8 cellular contexts compared by ENCODE assay signal in the genomic region with DNA sequence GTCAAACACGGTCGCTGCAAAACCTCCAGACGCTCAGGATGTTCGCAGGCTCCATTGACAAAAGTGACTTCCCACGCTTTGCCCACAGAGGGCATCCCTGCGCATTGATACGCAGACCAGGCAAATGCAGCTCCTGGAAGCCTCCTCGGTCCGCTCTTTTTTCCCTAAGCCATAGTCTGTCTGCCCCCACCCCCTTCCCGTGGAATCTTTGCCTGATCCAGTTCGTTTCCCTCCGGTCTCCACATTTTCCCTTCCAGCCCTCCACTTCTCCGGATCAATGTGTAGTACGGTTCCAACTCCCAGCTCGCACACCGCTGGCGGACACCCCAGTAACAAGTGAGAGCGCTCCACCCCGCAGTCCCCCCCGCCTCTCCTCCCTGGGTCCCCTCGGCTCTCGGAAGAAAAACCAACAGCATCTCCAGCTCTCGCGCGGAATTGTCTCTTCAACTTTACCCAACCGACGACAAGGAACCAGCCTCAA. TPM values are rescaled to one million over a fixed set of nuclear protein-coding genes. Genes with fewer than 3 reads are reported as not detected.
A peak's percentile ranks its signal among the peaks of the same experiment; 100 is the strongest.
DNase-seq lines count a peak whose midpoint lies in the region; ATAC-seq and TF ChIP-seq lines count a peak whose summit lies in the region.

TSS of gene DCC (plus strand) at position 307 of the 481 bp plus-strand sequence. CDS start 591 bp downstream, outside the sequence.

- in situ Hi-C loops in Caki2 (cut with HindIII; ENCODE audit: low pct_unique_long_range_greater_than_20kb, low sequenced_read_pairs) = no loop called here

- peak; percentile 28 for DNase-seq in Caki2 (ENCODE audit: low read depth)
- DNase-seq in HuH-7 (ENCODE audit: low spot score) = peak; percentile 47
- no peak for DNase-seq in T-helper 17 cell
- peak; percentile 77 for DNase-seq in hepatocyte (ENCODE audit: low spot score)
- peak; percentile 31 for DNase-seq in skeletal muscle cell (ENCODE audit: low read depth)
- no peak for DNase-seq in stimulated activated CD4-positive, alpha-beta T cell treated with anti-CD3 and anti-CD28 coated beads, Interleukin-2, amount 100 ng/mL, for 48 hours
- no peak for DNase-seq in NOMO-1 treated with DMSO at 0.1 percent for 48 hours (lab: John Stamatoyannopoulos, UW; ENCODE audit: unreplicated experiment)

- H3K27ac Mint-ChIP-seq in T-helper 17 cell = no peak within 1 kb of the TSS

- peak within 1 kb of the TSS; percentile 1 for H3K4me3 Mint-ChIP-seq in T-helper 17 cell

- peaks cover 69% of the 10 kb centered on the region for H3K27me3 ChIP-seq in hepatocyte

- no peak within 1 kb of the TSS for H3K27ac ChIP-seq in hepatocyte

- no peaks in the 10 kb centered on the region for H3K36me3 ChIP-seq in hepatocyte (replicated peaks; ENCODE audit: insufficient read depth, low read depth)

- H3K9me3 ChIP-seq in T-helper 17 cell (ENCODE audit: control insufficient read depth, low read length, poor library complexity, severe bottlenecking) (no peaks in the 10 kb centered on the region), hepatocyte (ENCODE audit: low read depth) (no peaks in the 10 kb centered on the region)

- peak within 1 kb of the TSS; percentile 78 for H2AFZ ChIP-seq in hepatocyte

- 2% methylated on average over 22 of the region's 27 CpGs for WGBS in hepatocyte (ENCODE audit: low lambda C conversion rate, missing lambda C conversion rate)

- peaks cover 22% of the 10 kb centered on the region for H3K27me3 Mint-ChIP-seq in T-helper 17 cell

- H3K9me2 ChIP-seq in hepatocyte (replicated peaks; ENCODE audit: insufficient read depth) = no peaks in the 10 kb centered on the region

- H3K4me1 ChIP-seq in hepatocyte (ENCODE audit: insufficient read depth) = peaks cover 13% of the 10 kb centered on the region

- peak; percentile 61 for TF ChIP-seq CTCF in hepatocyte (IDR thresholded peaks at IDR 0.05; ENCODE audit: poor library complexity)

- no peaks in the 10 kb centered on the region for H4K20me1 ChIP-seq in hepatocyte (ENCODE audit: insufficient read depth, poor library complexity, severe bottlenecking)

- ATAC-seq in T-helper 17 cell (no peak), HG03139 (IDR thresholded peaks at IDR 0.05; ENCODE audit: unreplicated experiment) (no peak)

- H3K4me3 ChIP-seq in hepatocyte = peak within 1 kb of the TSS; percentile 35
- peak within 1 kb of the TSS; percentile 48 for H3K4me3 ChIP-seq in skeletal muscle cell (ENCODE audit: low read depth, low read length)

- H3K4me1 Mint-ChIP-seq in T-helper 17 cell = no peaks in the 10 kb centered on the region

- peaks cover 3% of the 10 kb centered on the region for H3K36me3 Mint-ChIP-seq in T-helper 17 cell (ENCODE audit: low read depth)

- peak within 1 kb of the TSS; percentile 94 for H3K4me2 ChIP-seq in hepatocyte

- no peaks in the 10 kb centered on the region for H3K79me2 ChIP-seq in hepatocyte

RNA-seq across cellular contexts. Expression of gene DCC, which starts in this region (rescaled TPM):
- total RNA-seq in Caki2 (2014; rRNA removed; shearing (Covaris generic); ENCODE audit: low replicate concordance) = not detected in 2 replicates
- not detected for total RNA-seq in T-helper 17 cell
- total RNA-seq in hepatocyte = 1.8 and 3.5 TPM in 2 replicates
- polyA plus RNA-seq in hepatocyte = 0.52 and 1.0 TPM in 2 replicates

Comparison
In these comparisons a context has a peak if more than half of its experiments do, and no peak if none do; other contexts are left out.
1. Peak in DNase-seq in Caki2; RNA of the gene not detected or under 1 TPM.
2. DNase-seq: peak in HuH-7 (single experiment), hepatocyte (single experiment) and skeletal muscle cell (single experiment); none in T-helper 17 cell (0 of 3), stimulated activated CD4-positive, alpha-beta T cell treated with anti-CD3 and anti-CD28 coated beads, Interleukin-2, amount 100 ng/mL, for 48 hours (0 of 2) and NOMO-1 treated with DMSO at 0.1 percent for 48 hours (single experiment).